ENCODE assay signal across 23 cellular contexts in genomic region chr4:165842684-165843083, GRCh38.
"Had no signal": no experiment of that assay in that cellular context is flagged by ENCODE, and none has a peak within 500 bp of the region (broad histone marks: within the 10 kb centered on the region; RNA-seq: fewer than 3 reads in every experiment).

No MANE protein-coding gene starts in this region.

- H3K4me3 ChIP-seq: coronary artery, dorsolateral prefrontal cortex, esophagus muscularis mucosa, gastroesophageal sphincter, heart right ventricle, left lung, lower lobe of right lung had no signal

- H3K36me3 ChIP-seq: esophagus muscularis mucosa, gastroesophageal sphincter, heart right ventricle, left lung, lower lobe of right lung had no signal

- FAIRE-seq: colon, endothelial cell of umbilical vein, frontal cortex, islet of Langerhans, keratinocyte had no signal

- DNase-seq: dermis blood vessel endothelial cell; dorsolateral prefrontal cortex; effector CD4-positive, alpha-beta T cell; effector memory CD4-positive, alpha-beta T cell; foreskin keratinocyte; glutamatergic neuron; head of caudate nucleus; heart right ventricle; hippocampal formation; left cardiac atrium; left lung; left ventricle myocardium superior; lower lobe of right lung; mesenchymal stem cell; naive thymus-derived CD4-positive, alpha-beta T cell had no signal

- H3K9me3 ChIP-seq: esophagus muscularis mucosa, gastroesophageal sphincter, heart right ventricle, left lung, lower lobe of right lung had no signal

- H3K4me1 ChIP-seq: esophagus muscularis mucosa, foreskin keratinocyte, gastroesophageal sphincter, left lung, lower lobe of right lung had no signal

- H3K27me3 ChIP-seq: esophagus muscularis mucosa, foreskin keratinocyte, gastroesophageal sphincter, heart right ventricle, left lung had no signal

- ATAC-seq: foreskin keratinocyte; gastroesophageal sphincter; heart right ventricle; left cardiac atrium; left lung; left ventricle myocardium superior; lower lobe of right lung; naive thymus-derived CD4-positive, alpha-beta T cell had no signal
